Comparison of ENCODE assay signal across 8 cellular contexts in the genomic region with DNA sequence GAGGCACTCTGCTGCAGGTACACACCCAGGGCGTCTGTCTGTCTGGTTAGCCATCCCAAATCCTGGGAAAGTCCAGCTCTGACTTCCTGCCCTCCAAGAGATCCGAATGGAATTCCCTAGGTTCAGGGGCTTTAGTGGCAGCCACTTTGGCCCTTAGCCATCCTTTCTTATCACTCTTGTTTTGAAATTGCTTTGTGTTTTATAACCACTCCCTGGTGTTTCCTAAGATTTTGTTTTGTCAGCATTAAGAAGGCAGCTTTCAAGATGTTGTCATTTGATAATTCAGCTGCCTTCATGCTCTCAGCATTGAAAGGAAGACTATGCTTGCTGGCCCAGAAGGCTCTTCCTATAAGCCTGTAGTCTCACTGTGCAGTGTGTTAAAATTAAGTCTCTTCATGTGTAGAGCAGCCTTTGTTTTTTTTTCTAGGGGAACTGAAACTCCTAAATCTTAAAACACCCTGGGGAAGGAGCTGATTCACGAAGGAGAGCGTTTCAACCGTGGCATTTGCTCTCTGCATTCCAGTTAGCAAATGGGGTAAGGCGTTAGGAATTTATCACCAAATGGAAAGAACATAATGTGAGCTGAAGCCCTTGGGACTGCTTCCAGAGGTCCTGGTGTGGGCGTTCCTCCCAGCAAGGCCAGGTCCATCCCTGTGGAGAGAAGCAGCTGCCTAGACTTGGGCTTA. TPM values are rescaled to one million over a fixed set of nuclear protein-coding genes. Genes with fewer than 3 reads are reported as not detected.
DNase-seq lines count a peak whose midpoint lies in the region; ATAC-seq, FAIRE-seq and TF ChIP-seq lines count a peak whose summit lies in the region.

No MANE protein-coding gene starts in this region.

- BruUV-seq in K562 (replicated peaks; lab: Mats Ljungman, UMichigan) = no TSS peak

- TF ChIP-seq EP300 in K562 (IDR thresholded peaks at IDR 0.05; ENCODE audit: low read length) = no peak
- TF ChIP-seq EP300 in transverse colon (IDR thresholded peaks at IDR 0.05; ENCODE audit: low read depth) = no peak

- H3K9ac ChIP-seq in K562 (ENCODE audit: insufficient read depth in 1 of 2, low read depth in 2 of 2, low read length in 2 of 2) = no peak overlapping the region

- CTCF ChIA-PET in K562 (lab: Yijun Ruan, JAX; ENCODE audit: low intra/inter-chr PET ratio) = no interaction called here
- CTCF ChIA-PET in CD8-positive, alpha-beta T cell (lab: Charles Lee) = interaction anchor here (1.5 to 2.3 kb wide), 2 partner anchors 19 to 199 kb away, joined by 5 read pairs; no protein-coding TSS in a partner anchor

- H3K4me1 ChIP-seq in K562 (replicated peaks in 1 of 2; ENCODE audit: control insufficient read depth in 2 of 2, insufficient read depth in 2 of 2, low read length in 2 of 2) (no peaks in the 10 kb centered on the region), transverse colon (peaks cover 13 to 30% (median 17%) of the 10 kb centered on the region in 4 donors)
- peaks cover 2% of the 10 kb centered on the region for H3K4me1 ChIP-seq in CD8-positive, alpha-beta T cell (ENCODE audit: insufficient read depth, low read length)

- no peak overlapping the region for H3K27ac ChIP-seq in K562 (ENCODE audit: extremely low read depth, low read depth, low read length)
- peak overlapping the region; percentile 76 to 79 (median 78) for H3K27ac ChIP-seq in transverse colon
- no peak overlapping the region for H3K27ac ChIP-seq in CD8-positive, alpha-beta T cell (ENCODE audit: low read depth, low read length)

- H3K9me3 ChIP-seq in K562 (replicated peaks; ENCODE audit: control insufficient read depth, insufficient read depth, low read depth, low read length) (no peaks in the 10 kb centered on the region), transverse colon (no peaks in the 10 kb centered on the region)
- H3K9me3 ChIP-seq in CD8-positive, alpha-beta T cell (ENCODE audit: low read length) = no peaks in the 10 kb centered on the region

- TF ChIP-seq POLR2A in K562 (conservative IDR thresholded peaks at IDR 0.05) (no peak), transverse colon (IDR thresholded peaks at IDR 0.05) (no peak)

- TF ChIP-seq CTCF in K562 (IDR thresholded peaks at IDR 0.05 in 2 of 3, conservative IDR thresholded peaks at IDR 0.05 in 1 of 3; ENCODE audit: insufficient read depth in 2 of 3, low read depth in 1 of 3, low read length in 3 of 3) = no peak
- TF ChIP-seq CTCF in transverse colon (IDR thresholded peaks at IDR 0.05) = no peak
- TF ChIP-seq CTCF in CD8-positive, alpha-beta T cell (IDR thresholded peaks at IDR 0.05) = no peak

- no peaks in the 10 kb centered on the region for H3K79me2 ChIP-seq in K562 (ENCODE audit: control insufficient read depth, insufficient read depth, low read length)

- POLR2A ChIA-PET in K562 (lab: Yijun Ruan, JAX) = interaction anchor here (0.5 to 1.6 kb wide), 3 partner anchors 9 to 356 kb away, joined by 3 to 6 read pairs (median 5); no protein-coding TSS in a partner anchor
- POLR2A ChIA-PET in CD8-positive, alpha-beta T cell (lab: Charles Lee) = interaction anchor here (0.7 kb wide), 1 partner anchor 208 kb away, joined by 5 read pairs; no protein-coding TSS in a partner anchor

- H3K27me3 Mint-ChIP-seq in CD8-positive, alpha-beta T cell (ENCODE audit: low read depth) = no peaks in the 10 kb centered on the region

- H3K27ac Mint-ChIP-seq in CD8-positive, alpha-beta T cell = no peak overlapping the region

- H3K36me3 Mint-ChIP-seq in CD8-positive, alpha-beta T cell = peaks cover 65% of the 10 kb centered on the region

- H3K4me3 Mint-ChIP-seq in CD8-positive, alpha-beta T cell = no peak overlapping the region

- no peak overlapping the region for H3K4me2 ChIP-seq in K562 (ENCODE audit: insufficient read depth, low read length)

- intact Hi-C loops in K562 (cut with micrococcal nuclease) = no loop called here
- intact Hi-C loops in transverse colon (cut with DNase I; ENCODE audit: low total_unique reads) = no loop called here
- intact Hi-C loops in CD8-positive, alpha-beta T cell (cut with DNase I, micrococcal nuclease) = no loop called here

- no peak for TF ChIP-seq RAD21 in K562 (CRISPR knock-in tag; conservative IDR thresholded peaks at IDR 0.05 in 1 of 2, IDR thresholded peaks at IDR 0.05 in 1 of 2)

- 0 out of 2 replicates have a peak, but pooled peaks cover 3% of the 10 kb centered on the region for H4K20me1 ChIP-seq in K562 (replicated peaks; ENCODE audit: control insufficient read depth, insufficient read depth, low read length)

- peaks cover 79% of the 10 kb centered on the region for H3K36me3 ChIP-seq in K562 (ENCODE audit: control insufficient read depth, insufficient read depth, low read length)
- H3K36me3 ChIP-seq in transverse colon = no peaks in the 10 kb centered on the region
- H3K36me3 ChIP-seq in CD8-positive, alpha-beta T cell (ENCODE audit: insufficient read depth, low read length) = peaks cover 24% of the 10 kb centered on the region

- no peaks in the 10 kb centered on the region for H3K9me3 Mint-ChIP-seq in CD8-positive, alpha-beta T cell

- DNase-seq in A172 (ENCODE audit: low spot score) (peak; percentile 94), K562 (ENCODE audit: extremely low read depth in 1 of 4, low spot score in 3 of 4) (no peak), left kidney (ENCODE audit: low read depth, low spot score) (peak; percentile 69), transverse colon (peak; percentile 41), NCI-H1436 (lab: John Stamatoyannopoulos, UW) (no peak), D341Med (ENCODE audit: low spot score) (no peak)
- DNase-seq in CD8-positive, alpha-beta T cell = no peak

- peaks cover 8% of the 10 kb centered on the region for H3K4me1 Mint-ChIP-seq in CD8-positive, alpha-beta T cell (ENCODE audit: low read depth)

- in situ Hi-C loops in K562 (cut with MboI) (no loop called here), transverse colon (cut with MboI; ENCODE audit: low pct_ligation_motif_present in 1 of 4, low pct_unique_long_range_greater_than_20kb in 1 of 4, low sequenced_read_pairs in 3 of 4) (no loop called here)

- peak; percentile 48 for ATAC-seq in HG02610 (IDR thresholded peaks at IDR 0.05; ENCODE audit: unreplicated experiment)
- ATAC-seq in K562 = no peak
- no peak for ATAC-seq in CD8-positive, alpha-beta T cell

- H3K4me3 ChIP-seq in K562 (no peak overlapping the region), transverse colon (no peak overlapping the region)
- H3K4me3 ChIP-seq in CD8-positive, alpha-beta T cell (ENCODE audit: low read depth, low read length) = no peak overlapping the region

- no peak for FAIRE-seq in K562 (lab: Jason Lieb, UNC)

- H3K27me3 ChIP-seq in K562 (ENCODE audit: control insufficient read depth in 2 of 2, insufficient read depth in 2 of 2, low read length in 2 of 2) (no peaks in the 10 kb centered on the region), transverse colon (no peaks in the 10 kb centered on the region)
- no peaks in the 10 kb centered on the region for H3K27me3 ChIP-seq in CD8-positive, alpha-beta T cell (ENCODE audit: insufficient read depth, low read length)

- no peak overlapping the region for H2AFZ ChIP-seq in K562 (ENCODE audit: low read depth, low read length)

- WGBS in K562 (ENCODE audit: insufficient coverage, low coverage, missing lambda C conversion rate) = 76% methylated on average over 7 of the region's 7 CpGs
- WGBS in transverse colon (ENCODE audit: low coverage in 1 of 2), 2 donors = 36 to 40% methylated on average over 7 of the region's 7 CpGs

- H3K9me1 ChIP-seq in K562 (ENCODE audit: control insufficient read depth, insufficient read depth, low read length) = no peaks in the 10 kb centered on the region

RNA-seq across cellular contexts. Expression of a gene that starts 14.2 kb away (rescaled TPM):
- total RNA-seq in A172 (2014; rRNA removed; shearing (Covaris generic)) = not detected in 2 replicates
- total RNA-seq in K562 (2011; cell fraction: chromatin; rRNA removed; ENCODE audit: low replicate concordance) = not detected in 2 replicates
- total RNA-seq in K562 (2011; cell fraction: nucleolus; rRNA removed) = 0.33 TPM in 1 of 2 replicates, not detected in the other
- total RNA-seq in K562 (2011; cell fraction: nucleoplasm; rRNA removed) = not detected in 2 replicates
- 0.33 TPM in 1 of 2 replicates, not detected in the other for total RNA-seq in K562 (2014; rRNA removed)
- not detected in 2 replicates for total RNA-seq in K562 (2014; rRNA removed; fragmentation: Illumina TruSeq; extraction: Trizol)
- not detected in 2 replicates for total RNA-seq in K562 (2015; rRNA removed; fragmentation: Illumina TruSeq; extraction: Trizol)
- not detected in 2 replicates for total RNA-seq in K562 (2021)
- polyA plus RNA-seq in K562 (2011; rRNA removed) = 0.19 TPM in 1 of 2 replicates, not detected in the other
- polyA plus RNA-seq in K562 (2011; cell fraction: cytosol; rRNA removed) = 0.27 TPM in 1 of 2 replicates, not detected in the other
- 0.41 and 0.52 TPM in 2 replicates for polyA plus RNA-seq in K562 (2011; cell fraction: nucleus; rRNA removed)
- 0.19 TPM in 1 of 2 replicates, not detected in the other for polyA plus RNA-seq in K562 (2012)
- not detected in 2 replicates for polyA plus RNA-seq in K562 (2014; fragmentation: Illumina TruSeq; extraction: Trizol)
- polyA plus RNA-seq in K562 (2014; fragmentation: Nextera tagmentation; extraction: Ambion mirVana) = not detected
- polyA plus RNA-seq in K562 (2014; rRNA removed) = not detected in 2 replicates
- not detected in 2 replicates for polyA minus RNA-seq in K562 (2011; rRNA and poly(A)+ RNA removed)
- not detected in 2 replicates for polyA minus RNA-seq in K562 (2011; cell fraction: cytosol; rRNA and poly(A)+ RNA removed)
- 0.54 TPM in 1 of 2 replicates, not detected in the other for polyA minus RNA-seq in K562 (2011; cell fraction: nucleus; rRNA and poly(A)+ RNA removed)
- 10 to 100 TPM in 3 of 4 donors, 1 to 10 TPM in 1; 6.0 to 70.7 (median 16.4) TPM for total RNA-seq in transverse colon
- under 1 TPM in 1 of 2 experiments, not detected in 1; 0.38 TPM for total RNA-seq in CD8-positive, alpha-beta T cell

RNA-seq across cellular contexts. Expression of a gene that starts 35.9 kb away (rescaled TPM):
- total RNA-seq in A172 (2014; rRNA removed; shearing (Covaris generic)) = 62.5 and 65.0 TPM in 2 replicates
- total RNA-seq in K562 (2011; cell fraction: chromatin; rRNA removed; ENCODE audit: low replicate concordance) = 124 and 137 TPM in 2 replicates
- 87.0 and 90.4 TPM in 2 replicates for total RNA-seq in K562 (2011; cell fraction: nucleolus; rRNA removed)
- total RNA-seq in K562 (2011; cell fraction: nucleoplasm; rRNA removed) = 129 and 185 TPM in 2 replicates
- total RNA-seq in K562 (2014; rRNA removed) = 112 and 119 TPM in 2 replicates
- 119 TPM in 2 replicates for total RNA-seq in K562 (2014; rRNA removed; fragmentation: Illumina TruSeq; extraction: Trizol)
- 105 and 107 TPM in 2 replicates for total RNA-seq in K562 (2015; rRNA removed; fragmentation: Illumina TruSeq; extraction: Trizol)
- 87.4 and 98.3 TPM in 2 replicates for total RNA-seq in K562 (2021)
- 132 and 154 TPM in 2 replicates for polyA plus RNA-seq in K562 (2011; rRNA removed)
- polyA plus RNA-seq in K562 (2011; cell fraction: cytosol; rRNA removed) = 67.9 and 117 TPM in 2 replicates
- 104 and 118 TPM in 2 replicates for polyA plus RNA-seq in K562 (2011; cell fraction: nucleus; rRNA removed)
- 61.4 and 143 TPM in 2 replicates for polyA plus RNA-seq in K562 (2012)
- polyA plus RNA-seq in K562 (2014; fragmentation: Illumina TruSeq; extraction: Trizol) = 88.5 and 99.2 TPM in 2 replicates
- 100 to 1,000 TPM; 236 to 237 TPM for polyA plus RNA-seq in K562 (2014; fragmentation: Nextera tagmentation; extraction: Ambion mirVana)
- 110 and 134 TPM in 2 replicates for polyA plus RNA-seq in K562 (2014; rRNA removed)
- 130 and 154 TPM in 2 replicates for polyA minus RNA-seq in K562 (2011; rRNA and poly(A)+ RNA removed)
- 25.9 and 38.0 TPM in 2 replicates for polyA minus RNA-seq in K562 (2011; cell fraction: cytosol; rRNA and poly(A)+ RNA removed)
- polyA minus RNA-seq in K562 (2011; cell fraction: nucleus; rRNA and poly(A)+ RNA removed) = 37.3 and 60.9 TPM in 2 replicates
- total RNA-seq in transverse colon = 10 to 100 TPM; 20.3 to 46.4 (median 38.8) TPM
- total RNA-seq in CD8-positive, alpha-beta T cell = 10 to 100 TPM; 35.2 to 39.3 TPM

RNA-seq across cellular contexts. Expression of a gene that starts 35.9 kb away (rescaled TPM):
- total RNA-seq in A172 (2014; rRNA removed; shearing (Covaris generic)) = 55.2 and 56.2 TPM in 2 replicates
- 109 and 142 TPM in 2 replicates for total RNA-seq in K562 (2011; cell fraction: chromatin; rRNA removed; ENCODE audit: low replicate concordance)
- 125 and 127 TPM in 2 replicates for total RNA-seq in K562 (2011; cell fraction: nucleolus; rRNA removed)
- 125 and 135 TPM in 2 replicates for total RNA-seq in K562 (2011; cell fraction: nucleoplasm; rRNA removed)
- total RNA-seq in K562 (2014; rRNA removed) (77.1 and 78.6 TPM in 2 replicates), K562 (2014; rRNA removed; fragmentation: Illumina TruSeq; extraction: Trizol) (60.2 and 61.9 TPM in 2 replicates), K562 (2015; rRNA removed; fragmentation: Illumina TruSeq; extraction: Trizol) (62.0 and 67.2 TPM in 2 replicates), K562 (2021) (78.4 and 81.8 TPM in 2 replicates), transverse colon (100 to 1,000 TPM; 142 to 258 (median 170) TPM)
- polyA plus RNA-seq in K562 (2011; rRNA removed) (120 and 137 TPM in 2 replicates), K562 (2014; fragmentation: Illumina TruSeq; extraction: Trizol) (98.3 and 100 TPM in 2 replicates), K562 (2014; fragmentation: Nextera tagmentation; extraction: Ambion mirVana) (10 to 100 TPM; 10.3 to 11.5 TPM), K562 (2014; rRNA removed) (50.4 and 57.0 TPM in 2 replicates)
- 128 and 154 TPM in 2 replicates for polyA plus RNA-seq in K562 (2011; cell fraction: cytosol; rRNA removed)
- 109 and 127 TPM in 2 replicates for polyA plus RNA-seq in K562 (2011; cell fraction: nucleus; rRNA removed)
- polyA plus RNA-seq in K562 (2012) = 64.4 and 69.1 TPM in 2 replicates
- 182 and 274 TPM in 2 replicates for polyA minus RNA-seq in K562 (2011; rRNA and poly(A)+ RNA removed)
- 53.8 and 89.1 TPM in 2 replicates for polyA minus RNA-seq in K562 (2011; cell fraction: cytosol; rRNA and poly(A)+ RNA removed)
- polyA minus RNA-seq in K562 (2011; cell fraction: nucleus; rRNA and poly(A)+ RNA removed) = 47.1 and 72.9 TPM in 2 replicates
- total RNA-seq in CD8-positive, alpha-beta T cell = 10 to 100 TPM; 42.2 to 42.4 TPM

Comparison
In these comparisons a context has a peak if more than half of its experiments do, and no peak if none do; other contexts are left out.
1. DNase-seq: peak in A172 (single experiment), left kidney (single experiment) and transverse colon (single experiment); none in K562 (0 of 4), CD8-positive, alpha-beta T cell (0 of 7), NCI-H1436 (single experiment) and D341Med (single experiment).
2. H3K27ac ChIP-seq: peak in transverse colon (4 of 4); none in K562 (single experiment) and CD8-positive, alpha-beta T cell (single experiment).